8 cellular contexts compared by ENCODE assay signal in genomic region chr9:6645153-6646027, GRCh38. TPM values are rescaled to one million over a fixed set of nuclear protein-coding genes. Genes with fewer than 3 reads are reported as not detected.
DNase-seq lines count a peak whose midpoint lies in the region; ATAC-seq and TF ChIP-seq lines count a peak whose summit lies in the region.

Gene GLDC (minus strand): TSS chr9:6645729. CDS start chr9:6645499, 230 bp downstream.

- intact Hi-C loops in left lung (cut with DNase I): no loop called here

- peaks cover 38 to 71% of the 10 kb centered on the region in 2 donors for H3K27me3 ChIP-seq in left lung

- H3K4me3 ChIP-seq in left lung: peak within 1 kb of the TSS; percentile 10 to 41

- H3K9me3 ChIP-seq in left lung: no peaks in the 10 kb centered on the region

- peaks cover 11 to 18% (median 17%) of the 10 kb centered on the region in 3 donors for H3K4me1 Mint-ChIP-seq in IgD-negative memory B cell
- H3K4me1 Mint-ChIP-seq in T-helper 2 cell treated with Interferon-gamma antibody and Interleukin-4, amounts not matched to agents 5 μg/mL and 100 μg/mL, for 36 hours (ENCODE audit: low read depth): peaks cover 16% of the 10 kb centered on the region
- H3K4me1 Mint-ChIP-seq in chondrocyte (ENCODE audit: low read depth): peaks cover 16% of the 10 kb centered on the region

- H3K4me3 Mint-ChIP-seq in IgD-negative memory B cell (peak within 1 kb of the TSS; percentile 85 to 95 (median 90)), chondrocyte (ENCODE audit: unreplicated experiment) (peak within 1 kb of the TSS; percentile 67)
- H3K4me3 Mint-ChIP-seq in T-helper 2 cell treated with Interferon-gamma antibody and Interleukin-4, amounts not matched to agents 5 μg/mL and 100 μg/mL, for 36 hours: peak within 1 kb of the TSS; percentile 71

- in situ Hi-C loops in G401 (cut with HindIII; ENCODE audit: low sequenced_read_pairs): no loop called here

- peaks cover 3% of the 10 kb centered on the region for H3K36me3 Mint-ChIP-seq in IgD-negative memory B cell
- no peaks in the 10 kb centered on the region for H3K36me3 Mint-ChIP-seq in T-helper 2 cell treated with Interferon-gamma antibody and Interleukin-4, amounts not matched to agents 5 μg/mL and 100 μg/mL, for 36 hours (ENCODE audit: low read depth)
- H3K36me3 Mint-ChIP-seq in chondrocyte (ENCODE audit: low read depth): peaks cover 3% of the 10 kb centered on the region

- DNase-seq in G401 (ENCODE audit: low spot score): peak; percentile 84
- peak; percentile 29 for DNase-seq in T-helper 2 cell treated with Interferon-gamma antibody and Interleukin-4, amounts not matched to agents 5 μg/mL and 100 μg/mL, for 36 hours (ENCODE audit: low spot score)
- no peak for DNase-seq in chondrocyte (ENCODE audit: low spot score)
- peak; percentile 42 to 80 for DNase-seq in left lung
- peak; percentile 28 to 29 for DNase-seq in stimulated activated CD4-positive, alpha-beta T cell treated with anti-CD3 and anti-CD28 coated beads, Interleukin-2, amount 100 ng/mL, for 48 hours
- DNase-seq in KG1 (lab: John Stamatoyannopoulos, UW): no peak

- peaks cover 37% of the 10 kb centered on the region for H3K27me3 Mint-ChIP-seq in IgD-negative memory B cell
- H3K27me3 Mint-ChIP-seq in T-helper 2 cell treated with Interferon-gamma antibody and Interleukin-4, amounts not matched to agents 5 μg/mL and 100 μg/mL, for 36 hours (ENCODE audit: low read depth): peaks cover 79% of the 10 kb centered on the region
- H3K27me3 Mint-ChIP-seq in chondrocyte (ENCODE audit: low read depth): peaks cover 75% of the 10 kb centered on the region

- H3K4me1 ChIP-seq in left lung: peaks cover 5 to 18% of the 10 kb centered on the region in 2 donors

- ATAC-seq in GM21529 (IDR thresholded peaks at IDR 0.05; ENCODE audit: unreplicated experiment) (peak; percentile 95), left lung (peak; percentile 92)

- no peak for TF ChIP-seq CTCF in chondrocyte (IDR thresholded peaks at IDR 0.05)
- no peak for TF ChIP-seq CTCF in left lung (IDR thresholded peaks at IDR 0.05)

- H3K9me3 Mint-ChIP-seq in IgD-negative memory B cell (no peaks in the 10 kb centered on the region), chondrocyte (ENCODE audit: low read depth) (no peaks in the 10 kb centered on the region)
- H3K9me3 Mint-ChIP-seq in T-helper 2 cell treated with Interferon-gamma antibody and Interleukin-4, amounts not matched to agents 5 μg/mL and 100 μg/mL, for 36 hours: no peaks in the 10 kb centered on the region

- H3K36me3 ChIP-seq in left lung: no peaks in the 10 kb centered on the region

- H3K27ac Mint-ChIP-seq in IgD-negative memory B cell (peak within 1 kb of the TSS in 2 of 3 donors; percentile 46 to 50), chondrocyte (ENCODE audit: unreplicated experiment) (no peak within 1 kb of the TSS)
- H3K27ac Mint-ChIP-seq in T-helper 2 cell treated with Interferon-gamma antibody and Interleukin-4, amounts not matched to agents 5 μg/mL and 100 μg/mL, for 36 hours: no peak within 1 kb of the TSS

- H3K27ac ChIP-seq in left lung: no peak within 1 kb of the TSS

RNA-seq across cellular contexts. Expression of gene GLDC, which starts in this region (rescaled TPM):
- 16.6 and 26.3 TPM in 2 replicates for total RNA-seq in G401 (2014; rRNA removed; shearing (Covaris generic))
- polyA plus RNA-seq in IgD-negative memory B cell: 1.0 TPM
- total RNA-seq in chondrocyte: 0.25 to 0.48 TPM (median 0.44 TPM) in 3 replicates
- 1 to 10 TPM in 1 of 2 donors, under 1 TPM in 1; 0.41 to 3.0 TPM for total RNA-seq in left lung

Comparison
In these comparisons a context has a peak if more than half of its experiments do, and no peak if none do; other contexts are left out.
1. DNase-seq: peak in G401 (single experiment), T-helper 2 cell treated with Interferon-gamma antibody and Interleukin-4, amounts not matched to agents 5 μg/mL and 100 μg/mL, for 36 hours (single experiment), left lung (2 of 2) and stimulated activated CD4-positive, alpha-beta T cell treated with anti-CD3 and anti-CD28 coated beads, Interleukin-2, amount 100 ng/mL, for 48 hours (2 of 2); none in chondrocyte (single experiment) and KG1 (single experiment).
2. H3K27ac Mint-ChIP-seq: peak in IgD-negative memory B cell (2 of 3); none in T-helper 2 cell treated with Interferon-gamma antibody and Interleukin-4, amounts not matched to agents 5 μg/mL and 100 μg/mL, for 36 hours (single experiment) and chondrocyte (single experiment).
3. Peak in every context shown above with its lines, with median percentiles within 50 percentile points of each other: H3K4me3 Mint-ChIP-seq.